In the genomic region with DNA sequence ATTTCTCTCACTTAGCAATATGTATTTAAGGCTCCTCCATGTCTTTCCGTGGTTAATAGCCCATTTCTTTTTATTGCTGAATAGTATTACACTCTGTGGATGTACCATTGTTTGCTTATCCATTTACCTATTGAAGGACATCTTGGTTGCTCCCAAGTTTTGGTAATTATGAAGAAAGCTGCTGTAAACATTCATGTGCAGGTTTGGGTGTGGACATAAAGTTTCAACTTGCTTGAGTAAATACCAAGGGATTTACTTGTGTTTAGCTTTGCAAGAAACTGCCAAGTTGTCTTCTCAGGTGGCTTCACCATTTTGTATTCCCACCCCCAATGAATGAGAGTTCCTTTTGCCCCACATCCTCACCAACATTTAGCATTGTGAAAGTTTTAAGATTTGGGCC, we compare ENCODE assay signal across 27 cellular contexts. TPM values are rescaled to one million over a fixed set of nuclear protein-coding genes. Genes with fewer than 3 reads are reported as not detected.
"Had no signal": no experiment of that assay in that cellular context is flagged by ENCODE, and none has a peak within 500 bp of the region (broad histone marks: within the 10 kb centered on the region; RNA-seq: fewer than 3 reads in every experiment).

No MANE protein-coding gene starts in this region.

- H3K4me1 ChIP-seq: Peyer's patch, SJCRH30 had no signal

- ATAC-seq: K562, Right ventricle myocardium inferior, SK-N-SH treated with all-trans-retinoic acid at 6 μM for 48 hours had no signal

- H3K4me3 ChIP-seq: K562, PC-9, Peyer's patch, SJCRH30 had no signal

- DNase-seq: Kasumi-1; MV-4-11; NCI-H1048; NCI-H1105; NCI-H1417; NCI-H1436 treated with DMSO at 0.1 percent for 48 hours; NCI-H1694; NCI-H187 treated with DMSO at 0.1 percent for 48 hours; NCI-H2029 treated with DMSO at 0.1 percent for 48 hours; NCI-H2171 treated with DMSO at 0.1 percent for 48 hours; NCI-H510A; NCI-H524 treated with DMSO at 0.1 percent for 48 hours; NCI-H69; NCI-H774; NK-92 treated with Interleukin-12 subunit alpha and Interleukin-12 subunit beta, amount 100 ng/mL, for 24 hours; PC-9; Peyer's patch; SHP77 treated with DMSO at 0.1 percent for 48 hours; SJCRH30 had no signal

- H3K27ac ChIP-seq: HL-60, KMS-11, PC-9, Peyer's patch, SJCRH30 had no signal

- H3K36me3 ChIP-seq: Peyer's patch, SJCRH30 had no signal

RNA-seq across cellular contexts. Expression of a gene that starts 9.5 kb away (rescaled TPM):
- total RNA-seq: MCF 10A, OCI-LY7, PC-9, Right ventricle myocardium inferior, RPMI7951, SJCRH30 had no signal

RNA-seq across cellular contexts. Expression of a gene that starts 9.6 kb away (rescaled TPM):
- total RNA-seq: MCF 10A, PC-9, Peyer's patch, Right ventricle myocardium inferior, RPMI7951 had no signal

RNA-seq across cellular contexts. Expression of a gene that starts 56.8 kb away (rescaled TPM):
- total RNA-seq: SJCRH30 had no signal

RNA-seq across cellular contexts. Expression of a gene that starts 57.2 kb away (rescaled TPM):
- total RNA-seq: MCF 10A, OCI-LY7 had no signal
